ENCODE assay signal across 15 cellular contexts in the genomic region with DNA sequence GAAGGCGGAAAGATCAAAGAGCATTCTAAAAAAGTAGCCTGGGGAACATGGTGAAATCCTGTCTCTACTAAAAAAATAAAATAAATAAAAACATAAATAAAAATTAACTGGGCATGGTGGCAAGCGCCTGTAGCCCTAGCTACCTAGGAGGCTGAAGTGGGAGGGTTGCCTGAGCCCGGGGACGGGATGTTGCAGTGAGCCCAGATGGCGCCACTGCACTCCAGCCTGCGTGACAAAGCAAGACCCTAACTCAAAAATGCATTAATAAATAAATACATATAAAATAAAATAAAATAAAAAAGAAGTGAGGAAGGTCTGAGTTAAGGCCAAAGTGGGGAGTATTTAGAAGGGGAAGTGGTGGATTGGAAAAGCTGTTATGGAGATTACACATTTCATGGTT. TPM values are rescaled to one million over a fixed set of nuclear protein-coding genes. Genes with fewer than 3 reads are reported as not detected.
DNase-seq lines count a peak whose midpoint lies in the region; ATAC-seq and TF ChIP-seq lines count a peak whose summit lies in the region.
"Had no signal": no experiment of that assay in that cellular context is flagged by ENCODE, and none has a peak within 500 bp of the region (broad histone marks: within the 10 kb centered on the region; RNA-seq: fewer than 3 reads in every experiment).

No MANE protein-coding gene starts in this region.

- in situ Hi-C loops in G401 (cut with HindIII; ENCODE audit: low sequenced_read_pairs) = no loop called here

- H3K27me3 ChIP-seq in SK-N-SH (ENCODE audit: insufficient read depth) = no peaks in the 10 kb centered on the region
- no peaks in the 10 kb centered on the region for H3K27me3 ChIP-seq in MG63
- H3K27me3 ChIP-seq: heart right ventricle had no signal

- peaks cover 0 to 6% of the 10 kb centered on the region in 2 experiments; a peak in 3 of 4 replicates for H3K4me1 ChIP-seq in SK-N-SH (ENCODE audit: control insufficient read depth in 1 of 2, insufficient read depth in 2 of 2, low read depth in 1 of 2, low read length in 1 of 2)
- H3K4me1 ChIP-seq: HAP-1 had no signal

- H3K4me2 ChIP-seq in SK-N-SH = peak overlapping the region; percentile 76; the same call in 1 of the 2 replicates

- H3K9me3 ChIP-seq in SK-N-SH = peaks cover 5% of the 10 kb centered on the region; the same call in 1 of the 2 replicates
- peaks cover 5% of the 10 kb centered on the region for H3K9me3 ChIP-seq in MG63
- H3K9me3 ChIP-seq: thoracic aorta had no signal

- H3K27ac ChIP-seq in SK-N-SH (ENCODE audit: low read depth in 2 of 2, low read length in 1 of 2) = no peak overlapping the region

- no peak overlapping the region for H3K9ac ChIP-seq in SK-N-SH

- peaks cover 34% of the 10 kb centered on the region for H3K4me1 Mint-ChIP-seq in activated naive CD8-positive, alpha-beta T cell (ENCODE audit: low read depth)
- peaks cover 27% of the 10 kb centered on the region for H3K4me1 Mint-ChIP-seq in nephron progenitor cell

- DNase-seq in SK-N-SH = no peak
- no peak for DNase-seq in MG63
- DNase-seq in nephron progenitor cell = no peak
- no peak for DNase-seq in G401 (ENCODE audit: low spot score)
- DNase-seq in KG1 (lab: John Stamatoyannopoulos, UW) = no peak
- DNase-seq: activated CD8-positive, alpha-beta memory T cell treated with anti-CD3 and anti-CD28 coated beads, Interleukin-2, amount 50 U/mL, for 48 hours; GDM1; heart right ventricle; NCI-H1694; stimulated activated CD4-positive, alpha-beta T cell treated with anti-CD3 and anti-CD28 coated beads, Interleukin-2, amount 100 ng/mL, for 24 hours had no signal

- TF ChIP-seq CTCF in SK-N-SH (IDR thresholded peaks at IDR 0.05) (no peak), nephron progenitor cell (IDR thresholded peaks at IDR 0.05) (no peak)

- H3K36me3 ChIP-seq in SK-N-SH (replicated peaks in 1 of 2; ENCODE audit: control insufficient read depth in 1 of 2, insufficient read depth in 2 of 2, low read length in 1 of 2) (peaks cover 0 to 10% of the 10 kb centered on the region in 2 experiments), MG63 (peaks cover 19% of the 10 kb centered on the region)
- H3K36me3 ChIP-seq: HAP-1, heart right ventricle, thoracic aorta had no signal

- peaks cover 4% of the 10 kb centered on the region for H3K27me3 Mint-ChIP-seq in activated naive CD8-positive, alpha-beta T cell
- H3K27me3 Mint-ChIP-seq in nephron progenitor cell (ENCODE audit: low read depth, poor library complexity) = peaks cover 7% of the 10 kb centered on the region

- peak overlapping the region; percentile 86 to 88; a peak in 2 of 4 replicates for H3K4me3 ChIP-seq in SK-N-SH (ENCODE audit: low read depth in 2 of 2, low read length in 1 of 2)
- peak overlapping the region; percentile 98 for H3K4me3 ChIP-seq in MG63

- no peaks in the 10 kb centered on the region for H3K9me2 ChIP-seq in SK-N-SH

- H3K4me3 Mint-ChIP-seq in activated naive CD8-positive, alpha-beta T cell = peak overlapping the region; percentile 98
- peak overlapping the region; percentile 92 for H3K4me3 Mint-ChIP-seq in nephron progenitor cell

- H3K36me3 Mint-ChIP-seq in activated naive CD8-positive, alpha-beta T cell = peaks cover 7% of the 10 kb centered on the region
- H3K36me3 Mint-ChIP-seq in nephron progenitor cell (ENCODE audit: low read depth) = peaks cover 34% of the 10 kb centered on the region

- H3F3A ChIP-seq in SK-N-SH (replicated peaks; ENCODE audit: insufficient read depth) = no peaks in the 10 kb centered on the region

- POLR2A ChIA-PET in SK-N-SH (lab: Yijun Ruan, JAX) = interaction anchor here (0.6 kb wide), 1 partner anchor 10 kb away, joined by 3 read pairs; no protein-coding TSS in a partner anchor

- peaks cover 46% of the 10 kb centered on the region for H3K79me2 ChIP-seq in SK-N-SH (ENCODE audit: insufficient read depth)

- no peak overlapping the region for H3K27ac Mint-ChIP-seq in activated naive CD8-positive, alpha-beta T cell
- H3K27ac Mint-ChIP-seq in nephron progenitor cell = no peak overlapping the region

- WGBS in SK-N-SH (ENCODE audit: low lambda C conversion rate) = 97% methylated on average over 6 of the region's 6 CpGs

- no peak for ATAC-seq in SK-N-SH treated with all-trans-retinoic acid at 6 μM for 48 hours
- ATAC-seq in GM21360 (IDR thresholded peaks at IDR 0.05; ENCODE audit: unreplicated experiment) = no peak
- ATAC-seq: heart right ventricle had no signal

- no peak; the same call in 1 of the 2 replicates for TF ChIP-seq RAD21 in SK-N-SH (IDR thresholded peaks at IDR 0.05; ENCODE audit: low read length)

- peaks cover 8% of the 10 kb centered on the region for H3K9me3 Mint-ChIP-seq in activated naive CD8-positive, alpha-beta T cell (ENCODE audit: low read depth)
- peaks cover 32% of the 10 kb centered on the region for H3K9me3 Mint-ChIP-seq in nephron progenitor cell

- H4K20me1 ChIP-seq in SK-N-SH (ENCODE audit: insufficient read depth) = peaks cover 4% of the 10 kb centered on the region; the same call in 1 of the 2 replicates

- CTCF ChIA-PET in SK-N-SH (lab: Yijun Ruan, JAX) = interaction anchor here (1.2 to 2.2 kb wide), 2 partner anchors 84 to 118 kb away, joined by 3 to 6 read pairs; no protein-coding TSS in a partner anchor

- H2AFZ ChIP-seq in SK-N-SH (ENCODE audit: low read depth) = no peak overlapping the region

- TF ChIP-seq EP300 in SK-N-SH (IDR thresholded peaks at IDR 0.05; ENCODE audit: borderline replicate concordance in 1 of 2, low read depth in 1 of 2, low read length in 1 of 2) = no peak

TF ChIP-seq in SK-N-SH, 30 proteins besides CTCF, POLR2A, EP300 and RAD21:
- TF ChIP-seq NRF1 (IDR thresholded peaks at IDR 0.05; ENCODE audit: low read depth, low read length) = no peak

TF ChIP-seq in SK-N-SH treated with all-trans-retinoic acid at 6 μM for 48 hours, 23 proteins besides CTCF, POLR2A, EP300 and RAD21:
- TF ChIP-seq GLIS3 (CRISPR knock-in tag; IDR thresholded peaks at IDR 0.05) = no peak
- no peak for TF ChIP-seq ISL1 (CRISPR knock-in tag; IDR thresholded peaks at IDR 0.05)
- TF ChIP-seq TCF4 (CRISPR knock-in tag; IDR thresholded peaks at IDR 0.05; ENCODE audit: borderline replicate concordance) = no peak
- TF ChIP-seq RARB (CRISPR knock-in tag; IDR thresholded peaks at IDR 0.05) = no peak
- no peak for TF ChIP-seq PATZ1 (CRISPR knock-in tag; IDR thresholded peaks at IDR 0.05; ENCODE audit: borderline replicate concordance)
- no peak for TF ChIP-seq ZNF8 (CRISPR knock-in tag; IDR thresholded peaks at IDR 0.05)
- no peak for TF ChIP-seq ZFP3 (CRISPR knock-in tag; IDR thresholded peaks at IDR 0.05)
- TF ChIP-seq CREB5 (CRISPR knock-in tag; IDR thresholded peaks at IDR 0.05; ENCODE audit: low read depth) = no peak
- no peak for TF ChIP-seq ZNF565 (CRISPR knock-in tag; conservative IDR thresholded peaks at IDR 0.05; ENCODE audit: low read depth)
- TF ChIP-seq ZC3H10 (CRISPR knock-in tag; IDR thresholded peaks at IDR 0.05) = no peak
- TF ChIP-seq ZFP30 (CRISPR knock-in tag; IDR thresholded peaks at IDR 0.05) = no peak
- TF ChIP-seq ARNTL (CRISPR knock-in tag; IDR thresholded peaks at IDR 0.05; ENCODE audit: borderline replicate concordance, low read depth) = no peak
- TF ChIP-seq TOX (CRISPR knock-in tag; IDR thresholded peaks at IDR 0.05; ENCODE audit: borderline replicate concordance) = no peak
- TF ChIP-seq CSDC2 (CRISPR knock-in tag; IDR thresholded peaks at IDR 0.05) = no peak

RNA-seq across cellular contexts. Expression of gene PSMD14, which starts 1.3 kb away (rescaled TPM):
- 50.4 and 68.2 TPM in 2 replicates for polyA plus RNA-seq in SK-N-SH (2012; rRNA removed)
- polyA plus RNA-seq in SK-N-SH (2012; cell fraction: cytosol; rRNA removed) = 79.7 and 98.0 TPM in 2 replicates
- polyA plus RNA-seq in SK-N-SH (2012; cell fraction: nucleus; rRNA removed) = 17.7 and 38.2 TPM in 2 replicates
- total RNA-seq in MG63 (2014; rRNA removed; shearing (Covaris generic); ENCODE audit: low replicate concordance) = 230 and 306 TPM in 2 replicates
- 150 and 261 TPM in 2 replicates for total RNA-seq in G401 (2014; rRNA removed; shearing (Covaris generic))
